8 cellular contexts compared by ENCODE assay signal in genomic region chr1:180415985-180416633, GRCh38.
DNase-seq lines count a peak whose midpoint lies in the region; ATAC-seq and TF ChIP-seq lines count a peak whose summit lies in the region.

No MANE protein-coding gene starts in this region.

- H3K4me3 ChIP-seq in KMS-11 (IDR thresholded peaks at IDR 0.05; ENCODE audit: insufficient read depth, low read depth, low read length) (no peak overlapping the region), PC-9 (no peak overlapping the region), gastrocnemius medialis (no peak overlapping the region)

- in situ Hi-C loops in gastrocnemius medialis (cut with MboI; ENCODE audit: low sequenced_read_pairs in 4 of 4) = no loop called here

- peak; percentile 87 for TF ChIP-seq CTCF in KMS-11 (conservative IDR thresholded peaks at IDR 0.05; ENCODE audit: low read depth, low read length)
- peak; percentile 82 for TF ChIP-seq CTCF in PC-9 (conservative IDR thresholded peaks at IDR 0.05)
- peak in 4 of 5 experiments; percentile 31 to 47 (median 38) for TF ChIP-seq CTCF in gastrocnemius medialis (IDR thresholded peaks at IDR 0.05 in 4 of 5, conservative IDR thresholded peaks at IDR 0.05 in 1 of 5)

- H3K4me2 ChIP-seq in KMS-11 (no peak overlapping the region), PC-9 (no peak overlapping the region)

- no peaks in the 10 kb centered on the region for H3K36me3 ChIP-seq in KMS-11 (ENCODE audit: insufficient read depth)
- H3K36me3 ChIP-seq in PC-9 (ENCODE audit: low read depth) = 0 out of 2 replicates have a peak, but pooled peaks cover 5% of the 10 kb centered on the region
- peaks cover 0 to 18% of the 10 kb centered on the region in 2 donors for H3K36me3 ChIP-seq in gastrocnemius medialis

- H2AFZ ChIP-seq in KMS-11 (ENCODE audit: low read depth) = no peak overlapping the region
- H2AFZ ChIP-seq in PC-9 = no peak overlapping the region

- no peak overlapping the region for H3K9ac ChIP-seq in KMS-11

- H4K20me1 ChIP-seq in KMS-11 (ENCODE audit: insufficient read depth) (no peaks in the 10 kb centered on the region), PC-9 (ENCODE audit: insufficient read depth) (peaks cover 16% of the 10 kb centered on the region)

- H3K9me3 ChIP-seq in PC-9 (ENCODE audit: insufficient read depth, low read depth) (no peaks in the 10 kb centered on the region), gastrocnemius medialis (no peaks in the 10 kb centered on the region)

- H3F3A ChIP-seq in PC-9 (ENCODE audit: insufficient read depth, low read depth) = no peaks in the 10 kb centered on the region; the same call in 1 of the 2 replicates

- CTCF ChIA-PET in PC-9 (lab: Charles Lee) = interaction anchor here (1.0 kb wide), 1 partner anchor 228 kb away, joined by 6 read pairs; no protein-coding TSS in a partner anchor

- H3K27me3 ChIP-seq in KMS-11 (ENCODE audit: insufficient read depth, low read depth) (no peaks in the 10 kb centered on the region), PC-9 (ENCODE audit: insufficient read depth, low read depth) (no peaks in the 10 kb centered on the region), gastrocnemius medialis (no peaks in the 10 kb centered on the region)

- peak; percentile 50 for DNase-seq in DMS153 (lab: John Stamatoyannopoulos, UW)
- no peak for DNase-seq in PC-9
- peak; percentile 30 for DNase-seq in fibroblast of gingiva (ENCODE audit: low read depth)
- DNase-seq in gastrocnemius medialis = no peak
- no peak for DNase-seq in hippocampal formation (lab: John Stamatoyannopoulos, UW)

- POLR2A ChIA-PET in PC-9 (lab: Charles Lee; ENCODE audit: unreplicated experiment) = no interaction called here

- H3K4me1 ChIP-seq in KMS-11 (ENCODE audit: low read depth, poor library complexity, severe bottlenecking) (no peaks in the 10 kb centered on the region), PC-9 (replicated peaks; ENCODE audit: insufficient read depth) (no peaks in the 10 kb centered on the region), gastrocnemius medialis (no peaks in the 10 kb centered on the region)

- no peak overlapping the region for H3K27ac ChIP-seq in KMS-11
- H3K27ac ChIP-seq in PC-9 = no peak overlapping the region
- H3K27ac ChIP-seq in gastrocnemius medialis = no peak overlapping the region

- no peaks in the 10 kb centered on the region for H3K79me2 ChIP-seq in KMS-11 (ENCODE audit: insufficient read depth, low read depth)
- 0 out of 2 replicates have a peak, but pooled peaks cover 9% of the 10 kb centered on the region for H3K79me2 ChIP-seq in PC-9 (ENCODE audit: low read depth)

- no peak for TF ChIP-seq POLR2A in gastrocnemius medialis (IDR thresholded peaks at IDR 0.05)

- intact Hi-C loops in PC-9 (cut with micrococcal nuclease; ENCODE audit: unreplicated experiment) (loop anchor here (1.0 to 10.0 kb wide), 3 partner anchors 164 to 711 kb away; no protein-coding TSS in a partner anchor), gastrocnemius medialis (cut with DNase I; ENCODE audit: low total_unique reads) (loop anchor here (2.0 kb wide), 1 partner anchor 163 kb away; no protein-coding TSS in a partner anchor)

- no TSS peak for BruUV-seq in PC-9 (replicated peaks; lab: Mats Ljungman, UMichigan)

- H3K9me2 ChIP-seq in PC-9 (ENCODE audit: insufficient read depth) = no peaks in the 10 kb centered on the region

- ATAC-seq in gastrocnemius medialis (no peak), HG02970 (IDR thresholded peaks at IDR 0.05; ENCODE audit: low FRiP score, unreplicated experiment) (no peak), HG02840 (IDR thresholded peaks at IDR 0.05; ENCODE audit: low FRiP score, unreplicated experiment) (no peak)

Comparison
In these comparisons a context has a peak if more than half of its experiments do, and no peak if none do; other contexts are left out.
1. DNase-seq: peak in DMS153 (single experiment) and fibroblast of gingiva (single experiment); none in PC-9 (0 of 2), gastrocnemius medialis (0 of 2) and hippocampal formation (0 of 2).
2. Peak in every context shown above with its lines, with median percentiles within 50 percentile points of each other: CTCF ChIP-seq.